In genomic region chr12:6538420-6539275, GRCh38 we compare ENCODE assay signal across 8 cellular contexts. TPM values are rescaled to one million over a fixed set of nuclear protein-coding genes. Genes with fewer than 3 reads are reported as not detected.
DNase-seq lines count a peak whose midpoint lies in the region; ATAC-seq lines count a peak whose summit lies in the region.

No MANE protein-coding gene starts in this region.

- no peak for ATAC-seq in stimulated activated effector memory CD8-positive, alpha-beta T cell treated with anti-CD3 and anti-CD28 coated beads, Interleukin-12 subunit alpha, Interleukin-12 subunit beta, amount 100 ng/mL, for 72 hours
- ATAC-seq in GM18873 (IDR thresholded peaks at IDR 0.05; ENCODE audit: low FRiP score, unreplicated experiment) (no peak), GM19395 (IDR thresholded peaks at IDR 0.05; ENCODE audit: unreplicated experiment) (no peak)

- H3K9me3 Mint-ChIP-seq in stimulated activated effector memory CD8-positive, alpha-beta T cell treated with anti-CD3 and anti-CD28 coated beads, Interleukin-12 subunit alpha, Interleukin-12 subunit beta, amount 100 ng/mL, for 72 hours, result no peaks in the 10 kb centered on the region

- no peak overlapping the region for H3K4me3 ChIP-seq in SK-N-MC
- H3K4me3 ChIP-seq in esophagus (ENCODE audit: low read depth in 1 of 2, low read length in 2 of 2), result no peak overlapping the region

- H3K36me3 ChIP-seq in SK-N-MC (ENCODE audit: insufficient read depth, low read length) (peaks cover 41% of the 10 kb centered on the region), esophagus (ENCODE audit: control insufficient read depth in 2 of 2, insufficient read depth in 2 of 2, low read length in 1 of 2) (peaks cover 8 to 30% of the 10 kb centered on the region in 2 donors)

- peaks cover 82% of the 10 kb centered on the region for H3K36me3 Mint-ChIP-seq in stimulated activated effector memory CD8-positive, alpha-beta T cell treated with anti-CD3 and anti-CD28 coated beads, Interleukin-12 subunit alpha, Interleukin-12 subunit beta, amount 100 ng/mL, for 72 hours

- DNase-seq in stimulated activated CD4-positive, alpha-beta T cell treated with anti-CD3 and anti-CD28 coated beads, Interleukin-12 subunit alpha, Interleukin-12 subunit beta, amount 100 ng/mL, for 24 hours (ENCODE audit: low read depth in 2 of 2), result peak; percentile 20 to 37
- DNase-seq in stimulated activated CD4-positive, alpha-beta T cell treated with anti-CD3 and anti-CD28 coated beads, Interleukin-4, amount 100 ng/mL, for 4 hours, result no peak
- DNase-seq in SK-N-MC (ENCODE audit: low read depth, low spot score) (no peak), Kasumi-1 (lab: John Stamatoyannopoulos, UW) (no peak)
- peak; percentile 20 to 57 for DNase-seq in stimulated activated effector memory CD8-positive, alpha-beta T cell treated with anti-CD3 and anti-CD28 coated beads, Interleukin-12 subunit alpha, Interleukin-12 subunit beta, amount 100 ng/mL, for 72 hours (ENCODE audit: low spot score in 2 of 2)

- peaks cover 0 to 25% of the 10 kb centered on the region in 2 donors for H3K4me1 ChIP-seq in esophagus (ENCODE audit: control insufficient read depth in 2 of 2, insufficient read depth in 2 of 2, low read length in 1 of 2)

- H3K4me1 Mint-ChIP-seq in stimulated activated effector memory CD8-positive, alpha-beta T cell treated with anti-CD3 and anti-CD28 coated beads, Interleukin-12 subunit alpha, Interleukin-12 subunit beta, amount 100 ng/mL, for 72 hours, result peaks cover 61% of the 10 kb centered on the region

- H3K27ac Mint-ChIP-seq in stimulated activated effector memory CD8-positive, alpha-beta T cell treated with anti-CD3 and anti-CD28 coated beads, Interleukin-12 subunit alpha, Interleukin-12 subunit beta, amount 100 ng/mL, for 72 hours, result peak overlapping the region; percentile 100

- no peak overlapping the region for H3K9ac ChIP-seq in SK-N-MC (ENCODE audit: insufficient read length)

- H3K27me3 ChIP-seq in esophagus (ENCODE audit: control insufficient read depth in 1 of 2, insufficient read depth in 2 of 2, low read length in 2 of 2), result no peaks in the 10 kb centered on the region

- H3K9me3 ChIP-seq in SK-N-MC (ENCODE audit: low read depth, low read length) (no peaks in the 10 kb centered on the region), esophagus (ENCODE audit: control insufficient read depth in 2 of 2, insufficient read depth in 1 of 2, low read depth in 1 of 2, low read length in 1 of 2) (no peaks in the 10 kb centered on the region)

- H3K4me3 Mint-ChIP-seq in stimulated activated effector memory CD8-positive, alpha-beta T cell treated with anti-CD3 and anti-CD28 coated beads, Interleukin-12 subunit alpha, Interleukin-12 subunit beta, amount 100 ng/mL, for 72 hours, result peak overlapping the region; percentile 99

- 50 to 65% methylated on average over 23 of the region's 23 CpGs for WGBS in esophagus, 2 donors

- peak overlapping the region; percentile 60 for H3K27ac ChIP-seq in SK-N-MC
- H3K27ac ChIP-seq in esophagus (ENCODE audit: low read depth in 2 of 2, low read length in 1 of 2), result peak overlapping the region; percentile 5 to 99

RNA-seq across cellular contexts. Expression of gene GAPDH, which starts 4.3 kb away (rescaled TPM):
- 1,000 to 10,000 TPM; 2,765 to 3,567 TPM for polyA plus RNA-seq in esophagus

RNA-seq across cellular contexts. Expression of gene IFFO1, which starts 17.2 kb away (rescaled TPM):
- polyA plus RNA-seq in esophagus, result 1 to 10 TPM; 5.7 TPM

RNA-seq across cellular contexts. Expression of gene NOP2, which starts 29.4 kb away (rescaled TPM):
- polyA plus RNA-seq in esophagus, result 10 to 100 TPM; 26.3 to 41.6 TPM

RNA-seq across cellular contexts. Expression of gene NCAPD2, which starts 44.7 kb away (rescaled TPM):
- 10 to 100 TPM; 10.2 to 13.7 TPM for polyA plus RNA-seq in esophagus

RNA-seq across cellular contexts. Expression of gene MRPL51, which starts 45.6 kb away (rescaled TPM):
- polyA plus RNA-seq in esophagus, result 100 to 1,000 TPM in 1 of 2 donors, 10 to 100 TPM in 1; 60.7 to 124 TPM

Comparison
In these comparisons a context has a peak if more than half of its experiments do, and no peak if none do; other contexts are left out.
1. DNase-seq: peak in stimulated activated CD4-positive, alpha-beta T cell treated with anti-CD3 and anti-CD28 coated beads, Interleukin-12 subunit alpha, Interleukin-12 subunit beta, amount 100 ng/mL, for 24 hours (2 of 2) and stimulated activated effector memory CD8-positive, alpha-beta T cell treated with anti-CD3 and anti-CD28 coated beads, Interleukin-12 subunit alpha, Interleukin-12 subunit beta, amount 100 ng/mL, for 72 hours (2 of 2); none in stimulated activated CD4-positive, alpha-beta T cell treated with anti-CD3 and anti-CD28 coated beads, Interleukin-4, amount 100 ng/mL, for 4 hours (0 of 2), SK-N-MC (single experiment) and Kasumi-1 (0 of 2).